In genomic region chr6:26521485-26522391, GRCh38 we compare ENCODE assay signal across 8 cellular contexts. TPM values are rescaled to one million over a fixed set of nuclear protein-coding genes. Genes with fewer than 3 reads are reported as not detected.
DNase-seq lines count a peak whose midpoint lies in the region; ATAC-seq and TF ChIP-seq lines count a peak whose summit lies in the region.

No MANE protein-coding gene starts in this region.

- H3K4me1 Mint-ChIP-seq in CD14-positive monocyte (peaks cover 50% of the 10 kb centered on the region), glutamatergic neuron (ENCODE audit: low read depth, unreplicated experiment) (peaks cover 10% of the 10 kb centered on the region), osteocyte (ENCODE audit: unreplicated experiment) (peaks cover 22% of the 10 kb centered on the region)

- H3K27me3 ChIP-seq in SJCRH30 (no peaks in the 10 kb centered on the region), thymus (ENCODE audit: control insufficient read depth, insufficient read depth) (no peaks in the 10 kb centered on the region)

- H3K4me3 ChIP-seq in SJCRH30 (peak overlapping the region; percentile 62), thymus (ENCODE audit: low read length) (peak overlapping the region; percentile 77)

- H3K36me3 ChIP-seq in SJCRH30 (no peaks in the 10 kb centered on the region), thymus (ENCODE audit: control insufficient read depth, insufficient read depth) (no peaks in the 10 kb centered on the region)

- ATAC-seq in GM19395 (IDR thresholded peaks at IDR 0.05; ENCODE audit: unreplicated experiment), result peak; percentile 77
- ATAC-seq in HG03521 (IDR thresholded peaks at IDR 0.05; ENCODE audit: unreplicated experiment), result peak; percentile 70

- H3K9me3 ChIP-seq in SJCRH30 (replicated peaks), result no peaks in the 10 kb centered on the region
- H3K9me3 ChIP-seq in thymus (ENCODE audit: control insufficient read depth), result no peaks in the 10 kb centered on the region

- H3K27me3 Mint-ChIP-seq in CD14-positive monocyte (ENCODE audit: low read depth in 3 of 3) (peaks cover 0 to 1% (median 0%) of the 10 kb centered on the region in 3 donors), glutamatergic neuron (ENCODE audit: unreplicated experiment) (peaks cover 11% of the 10 kb centered on the region), osteocyte (ENCODE audit: unreplicated experiment) (no peaks in the 10 kb centered on the region)

- TF ChIP-seq CTCF in CD14-positive monocyte (IDR thresholded peaks at IDR 0.05) (peak; percentile 46), glutamatergic neuron (IDR thresholded peaks at IDR 0.05; ENCODE audit: partially characterized antibody, unreplicated experiment) (peak; percentile 36), osteocyte (IDR thresholded peaks at IDR 0.05) (peak; percentile 11)

- H3K4me1 ChIP-seq in SJCRH30 (no peaks in the 10 kb centered on the region; the same call in 1 of the 2 replicates), thymus (ENCODE audit: control insufficient read depth, insufficient read depth, low read length) (peaks cover 5% of the 10 kb centered on the region)

- peaks cover 0 to 2% of the 10 kb centered on the region in 2 donors for H3K36me3 Mint-ChIP-seq in CD14-positive monocyte
- no peaks in the 10 kb centered on the region for H3K36me3 Mint-ChIP-seq in glutamatergic neuron (ENCODE audit: unreplicated experiment)
- no peaks in the 10 kb centered on the region for H3K36me3 Mint-ChIP-seq in osteocyte (ENCODE audit: unreplicated experiment)

- intact Hi-C loops in CD14-positive monocyte (cut with micrococcal nuclease), result loop anchor here (2.0 kb wide), 2 partner anchors 15 to 17 kb away; partner anchors contain the start of gene HMGN4 (in 1 of the 2)

- WGBS in thymus, result 8% methylated on average over 76 of the region's 76 CpGs

- H3K27ac ChIP-seq in SJCRH30 (no peak overlapping the region), thymus (ENCODE audit: low read depth) (peak overlapping the region; percentile 97)

- H3K27ac Mint-ChIP-seq in CD14-positive monocyte (peak overlapping the region; percentile 91 to 97 (median 96)), glutamatergic neuron (ENCODE audit: unreplicated experiment) (peak overlapping the region; percentile 93), osteocyte (ENCODE audit: unreplicated experiment) (peak overlapping the region; percentile 95)

- peak; percentile 78 for DNase-seq in CD14-positive monocyte (ENCODE audit: low spot score)
- DNase-seq in SJCRH30, result peak in 1 of 2 experiments; percentile 27
- peak; percentile 61 for DNase-seq in activated naive CD4-positive, alpha-beta T cell treated with anti-CD3 and anti-CD28 coated beads, Interleukin-2, amount 50 U/mL, for 16 hours
- peak; percentile 90 for DNase-seq in glutamatergic neuron
- peak; percentile 87 for DNase-seq in osteocyte (ENCODE audit: extremely low spot score, unreplicated experiment)

- peak overlapping the region; percentile 88 to 92 for H3K4me3 Mint-ChIP-seq in CD14-positive monocyte
- peak overlapping the region; percentile 92 for H3K4me3 Mint-ChIP-seq in glutamatergic neuron (ENCODE audit: unreplicated experiment)
- peak overlapping the region; percentile 77 for H3K4me3 Mint-ChIP-seq in osteocyte (ENCODE audit: unreplicated experiment)

- H3K9me3 Mint-ChIP-seq in CD14-positive monocyte (peaks cover 0 to 6% (median 0%) of the 10 kb centered on the region in 7 donors), glutamatergic neuron (ENCODE audit: unreplicated experiment) (peaks cover 17% of the 10 kb centered on the region), osteocyte (ENCODE audit: unreplicated experiment) (no peaks in the 10 kb centered on the region)

RNA-seq across cellular contexts. Expression of gene HMGN4, which starts 16.4 kb away (rescaled TPM):
- 100 to 1,000 TPM in 1 of 2 donors, 10 to 100 TPM in 1; 91.3 to 116 TPM for polyA plus RNA-seq in CD14-positive monocyte
- total RNA-seq in SJCRH30 (2014; rRNA removed; shearing (Covaris generic)), result 52.2 and 53.8 TPM in 2 replicates
- total RNA-seq in glutamatergic neuron (ENCODE audit: unreplicated experiment), result 56.9 TPM
- 45.0 and 49.2 TPM in 2 replicates for total RNA-seq in osteocyte
- polyA plus RNA-seq in thymus, result 62.1 TPM

RNA-seq across cellular contexts. Expression of gene BTN1A1, which starts 21.6 kb away (rescaled TPM):
- polyA plus RNA-seq in CD14-positive monocyte (not detected), thymus (0.16 TPM)
- total RNA-seq in SJCRH30 (2014; rRNA removed; shearing (Covaris generic)), result 0.04 TPM in 1 of 2 replicates, not detected in the other
- total RNA-seq in glutamatergic neuron (ENCODE audit: unreplicated experiment) (not detected), osteocyte (not detected in 2 replicates)
